Comparison of ENCODE assay signal across 8 cellular contexts in genomic region chr2:197433770-197434438, GRCh38. TPM values are rescaled to one million over a fixed set of nuclear protein-coding genes. Genes with fewer than 3 reads are reported as not detected.
DNase-seq lines count a peak whose midpoint lies in the region; ATAC-seq and TF ChIP-seq lines count a peak whose summit lies in the region.

No MANE protein-coding gene starts in this region.

- H3K27ac Mint-ChIP-seq in activated CD4-positive, alpha-beta T cell treated with anti-CD3 and anti-CD28 coated beads, Interleukin-2, amount 10 ng/mL, durations not matched to agents 24 days and 14 days: peak overlapping the region; percentile 100
- H3K27ac Mint-ChIP-seq in activated naive CD8-positive, alpha-beta T cell treated with anti-CD3 and anti-CD28 coated beads, Interleukin-2, amount 50 U/mL, for 24 hours: peak overlapping the region; percentile 100

- H3K27ac ChIP-seq in left lung (peak overlapping the region; percentile 97 to 98), thymus (ENCODE audit: low read depth) (peak overlapping the region; percentile 96)

- no peak for ATAC-seq in activated naive CD8-positive, alpha-beta T cell treated with anti-CD3 and anti-CD28 coated beads, Interleukin-2, amount 50 U/mL, for 24 hours
- no peak for ATAC-seq in left lung
- no peak for ATAC-seq in HG02852 (IDR thresholded peaks at IDR 0.05; ENCODE audit: unreplicated experiment)

- no peaks in the 10 kb centered on the region for H3K9me3 Mint-ChIP-seq in activated CD4-positive, alpha-beta T cell treated with anti-CD3 and anti-CD28 coated beads, Interleukin-2, amount 10 ng/mL, durations not matched to agents 24 days and 14 days
- no peaks in the 10 kb centered on the region for H3K9me3 Mint-ChIP-seq in activated naive CD8-positive, alpha-beta T cell treated with anti-CD3 and anti-CD28 coated beads, Interleukin-2, amount 50 U/mL, for 24 hours

- peaks cover 2% of the 10 kb centered on the region for H3K27me3 Mint-ChIP-seq in activated CD4-positive, alpha-beta T cell treated with anti-CD3 and anti-CD28 coated beads, Interleukin-2, amount 10 ng/mL, durations not matched to agents 24 days and 14 days
- peaks cover 3% of the 10 kb centered on the region for H3K27me3 Mint-ChIP-seq in activated naive CD8-positive, alpha-beta T cell treated with anti-CD3 and anti-CD28 coated beads, Interleukin-2, amount 50 U/mL, for 24 hours

- DNase-seq in activated CD4-positive, alpha-beta T cell treated with anti-CD3 and anti-CD28 coated beads, Interleukin-2, amount 10 ng/mL, durations not matched to agents 24 days and 14 days: no peak
- DNase-seq in activated CD4-positive, alpha-beta T cell treated with anti-CD3 and anti-CD28 coated beads, Interleukin-2, amount 50 U/mL, for 4 hours: no peak
- DNase-seq in activated naive CD8-positive, alpha-beta T cell treated with anti-CD3 and anti-CD28 coated beads, Interleukin-2, amount 50 U/mL, for 24 hours: no peak
- DNase-seq in left lung (no peak), inferior parietal cortex (ENCODE audit: extremely low spot score) (no peak), Ammon's horn (ENCODE audit: low spot score) (no peak)

- H3K4me3 ChIP-seq in left lung (peak overlapping the region; percentile 70 to 84), thymus (ENCODE audit: low read length) (peak overlapping the region; percentile 100)

- H3K9me3 ChIP-seq in left lung (no peaks in the 10 kb centered on the region), thymus (ENCODE audit: control insufficient read depth) (no peaks in the 10 kb centered on the region)

- intact Hi-C loops in activated CD4-positive, alpha-beta T cell treated with anti-CD3 and anti-CD28 coated beads, Interleukin-2, amount 10 ng/mL, durations not matched to agents 24 days and 14 days (cut with micrococcal nuclease): loop anchor here (2.0 to 10.0 kb wide), 5 partner anchors 127 to 509 kb away; partner anchors contain the start of genes MARS2 and PGAP1
- intact Hi-C loops in left lung (cut with DNase I): no loop called here

- H3K4me1 ChIP-seq in left lung: peaks cover 20 to 60% of the 10 kb centered on the region in 2 donors
- H3K4me1 ChIP-seq in thymus (ENCODE audit: control insufficient read depth, insufficient read depth, low read length): peaks cover 15% of the 10 kb centered on the region

- TF ChIP-seq CTCF in left lung (IDR thresholded peaks at IDR 0.05): no peak

- WGBS in thymus: under 1% methylated on average over 11 of the region's 11 CpGs

- H3K36me3 ChIP-seq in left lung: peaks cover 0 to 9% of the 10 kb centered on the region in 2 donors
- H3K36me3 ChIP-seq in thymus (ENCODE audit: control insufficient read depth, insufficient read depth): no peaks in the 10 kb centered on the region

- peaks cover 22% of the 10 kb centered on the region for H3K36me3 Mint-ChIP-seq in activated CD4-positive, alpha-beta T cell treated with anti-CD3 and anti-CD28 coated beads, Interleukin-2, amount 10 ng/mL, durations not matched to agents 24 days and 14 days (ENCODE audit: low read depth)
- peaks cover 25% of the 10 kb centered on the region for H3K36me3 Mint-ChIP-seq in activated naive CD8-positive, alpha-beta T cell treated with anti-CD3 and anti-CD28 coated beads, Interleukin-2, amount 50 U/mL, for 24 hours (ENCODE audit: low read depth)

- peaks cover 52% of the 10 kb centered on the region for H3K4me1 Mint-ChIP-seq in activated CD4-positive, alpha-beta T cell treated with anti-CD3 and anti-CD28 coated beads, Interleukin-2, amount 10 ng/mL, durations not matched to agents 24 days and 14 days
- peaks cover 61% of the 10 kb centered on the region for H3K4me1 Mint-ChIP-seq in activated naive CD8-positive, alpha-beta T cell treated with anti-CD3 and anti-CD28 coated beads, Interleukin-2, amount 50 U/mL, for 24 hours

- H3K4me3 Mint-ChIP-seq in activated CD4-positive, alpha-beta T cell treated with anti-CD3 and anti-CD28 coated beads, Interleukin-2, amount 10 ng/mL, durations not matched to agents 24 days and 14 days: peak overlapping the region; percentile 84
- H3K4me3 Mint-ChIP-seq in activated naive CD8-positive, alpha-beta T cell treated with anti-CD3 and anti-CD28 coated beads, Interleukin-2, amount 50 U/mL, for 24 hours: peak overlapping the region; percentile 94

- no peaks in the 10 kb centered on the region for H3K27me3 ChIP-seq in left lung
- H3K27me3 ChIP-seq in thymus (ENCODE audit: control insufficient read depth, insufficient read depth): no peaks in the 10 kb centered on the region

RNA-seq across cellular contexts. Expression of gene SF3B1, which starts 0.9 kb away (rescaled TPM):
- 259 and 278 TPM in 2 replicates for total RNA-seq in activated CD4-positive, alpha-beta T cell treated with anti-CD3 and anti-CD28 coated beads, Interleukin-2, amount 10 ng/mL, durations not matched to agents 24 days and 14 days
- total RNA-seq in left lung: 100 to 1,000 TPM; 203 to 253 TPM
- 578 TPM for polyA plus RNA-seq in thymus

RNA-seq across cellular contexts. Expression of gene COQ10B, which starts 19.4 kb away (rescaled TPM):
- total RNA-seq in activated CD4-positive, alpha-beta T cell treated with anti-CD3 and anti-CD28 coated beads, Interleukin-2, amount 10 ng/mL, durations not matched to agents 24 days and 14 days: 20.1 TPM in 2 replicates
- total RNA-seq in left lung: 10 to 100 TPM; 26.3 to 28.3 TPM
- polyA plus RNA-seq in thymus: 21.3 TPM
